ENCODE assay signal across 37 cellular contexts in genomic region chr1:248702714-248703113, GRCh38. TPM values are rescaled to one million over a fixed set of nuclear protein-coding genes. Genes with fewer than 3 reads are reported as not detected.
"Had no signal": no experiment of that assay in that cellular context is flagged by ENCODE, and none has a peak within 500 bp of the region (broad histone marks: within the 10 kb centered on the region; RNA-seq: fewer than 3 reads in every experiment).

TSS of gene OR14I1 (minus strand) at chr1:248702766.

- H3K27ac Mint-ChIP-seq: activated CD4-positive, alpha-beta memory T cell treated with anti-CD3 and anti-CD28 coated beads for 36 hours; activated CD4-positive, alpha-beta T cell treated with anti-CD3 and anti-CD28 coated beads for 36 hours; activated CD4-positive, alpha-beta T cell treated with anti-CD3 and anti-CD28 coated beads, Interleukin-2, amount 10 ng/mL, durations not matched to agents 24 days and 14 days; activated CD8-positive, alpha-beta memory T cell treated with anti-CD3 and anti-CD28 coated beads, Interleukin-2, amount 10 ng/mL, durations not matched to agents 7 days and 5 days; activated CD8-positive, alpha-beta T cell treated with anti-CD3 and anti-CD28 coated beads, Interleukin-2, amount 10 ng/mL, durations not matched to agents 7 days and 5 days; activated naive CD4-positive, alpha-beta T cell treated with anti-CD3 and anti-CD28 coated beads, Interleukin-2, amount 10 ng/mL, durations not matched to agents 7 days and 5 days; activated naive CD4-positive, alpha-beta T cell treated with anti-CD3 and anti-CD28 coated beads, Interleukin-2, amount 50 U/mL, for 72 hours; activated naive CD8-positive, alpha-beta T cell treated with anti-CD3 and anti-CD28 coated beads, Interleukin-2, amount 10 ng/mL, durations not matched to agents 7 days and 5 days; activated T-helper 1 cell treated with anti-CD3 and anti-CD28 coated beads, Interleukin-12 subunit alpha, Interleukin-12 subunit beta, Interleukin-2, Interleukin-4 antibody, amounts not matched to agents 30 ng/mL and 10 ng/mL and 1 ng/mL, durations not matched to agents 14 hours and 24 hours and 36 hours; brain had no signal

- H3K4me3 Mint-ChIP-seq: activated CD4-positive, alpha-beta memory T cell treated with anti-CD3 and anti-CD28 coated beads for 36 hours; activated CD4-positive, alpha-beta T cell treated with anti-CD3 and anti-CD28 coated beads for 36 hours; activated CD4-positive, alpha-beta T cell treated with anti-CD3 and anti-CD28 coated beads, Interleukin-2, amount 10 ng/mL, durations not matched to agents 24 days and 14 days; activated CD8-positive, alpha-beta memory T cell treated with anti-CD3 and anti-CD28 coated beads, Interleukin-2, amount 10 ng/mL, durations not matched to agents 7 days and 5 days; activated CD8-positive, alpha-beta T cell treated with anti-CD3 and anti-CD28 coated beads, Interleukin-2, amount 10 ng/mL, durations not matched to agents 7 days and 5 days; activated naive CD4-positive, alpha-beta T cell treated with anti-CD3 and anti-CD28 coated beads, Interleukin-2, amount 10 ng/mL, durations not matched to agents 7 days and 5 days; activated naive CD8-positive, alpha-beta T cell treated with anti-CD3 and anti-CD28 coated beads, Interleukin-2, amount 10 ng/mL, durations not matched to agents 7 days and 5 days; activated T-helper 1 cell treated with anti-CD3 and anti-CD28 coated beads, Interleukin-12 subunit alpha, Interleukin-12 subunit beta, Interleukin-2, Interleukin-4 antibody, amounts not matched to agents 30 ng/mL and 10 ng/mL and 1 ng/mL, durations not matched to agents 14 hours and 24 hours and 36 hours; brain had no signal

- H3K27me3 Mint-ChIP-seq: activated CD4-positive, alpha-beta T cell treated with anti-CD3 and anti-CD28 coated beads, Interleukin-2, amount 10 ng/mL, durations not matched to agents 24 days and 14 days; activated naive CD4-positive, alpha-beta T cell treated with anti-CD3 and anti-CD28 coated beads, Interleukin-2, amount 10 ng/mL, durations not matched to agents 7 days and 5 days; brain had no signal

- H3K9me3 Mint-ChIP-seq: activated CD4-positive, alpha-beta memory T cell treated with anti-CD3 and anti-CD28 coated beads for 36 hours; activated CD4-positive, alpha-beta T cell treated with anti-CD3 and anti-CD28 coated beads, Interleukin-2, amount 10 ng/mL, durations not matched to agents 24 days and 14 days; activated naive CD4-positive, alpha-beta T cell treated with anti-CD3 and anti-CD28 coated beads, Interleukin-2, amount 10 ng/mL, durations not matched to agents 7 days and 5 days; activated naive CD4-positive, alpha-beta T cell treated with anti-CD3 and anti-CD28 coated beads, Interleukin-2, amount 50 U/mL, for 72 hours; activated naive CD8-positive, alpha-beta T cell treated with anti-CD3 and anti-CD28 coated beads, Interleukin-2, amount 10 ng/mL, durations not matched to agents 7 days and 5 days; activated T-helper 1 cell treated with anti-CD3 and anti-CD28 coated beads, Interleukin-12 subunit alpha, Interleukin-12 subunit beta, Interleukin-2, Interleukin-4 antibody, amounts not matched to agents 30 ng/mL and 10 ng/mL and 1 ng/mL, durations not matched to agents 14 hours and 24 hours and 36 hours had no signal

- DNase-seq: activated CD4-positive, alpha-beta memory T cell treated with anti-CD3 and anti-CD28 coated beads for 36 hours; activated CD4-positive, alpha-beta T cell treated with anti-CD3 and anti-CD28 coated beads for 36 hours; activated CD4-positive, alpha-beta T cell treated with anti-CD3 and anti-CD28 coated beads, Interleukin-2, amount 10 ng/mL, durations not matched to agents 24 days and 14 days; activated CD4-positive, CD25-positive, alpha-beta regulatory T cell; activated CD4-positive, CD25-positive, alpha-beta regulatory T cell treated with anti-CD3 and anti-CD28 coated beads, Interleukin-2, amount 50 U/mL, for 72 hours; activated CD8-positive, alpha-beta memory T cell treated with anti-CD3 and anti-CD28 coated beads, Interleukin-2, amount 10 ng/mL, durations not matched to agents 7 days and 5 days; activated CD8-positive, alpha-beta memory T cell treated with anti-CD3 and anti-CD28 coated beads, Interleukin-2, amount 50 U/mL, for 4 hours; activated CD8-positive, alpha-beta T cell treated with anti-CD3 and anti-CD28 coated beads, Interleukin-2, amount 10 ng/mL, durations not matched to agents 7 days and 5 days; activated gamma-delta T cell; activated naive CD4-positive, alpha-beta T cell; activated naive CD4-positive, alpha-beta T cell treated with anti-CD3 and anti-CD28 coated beads, Interleukin-2, amount 10 ng/mL, durations not matched to agents 7 days and 5 days; activated naive CD8-positive, alpha-beta T cell treated with anti-CD3 and anti-CD28 coated beads, Interleukin-2, amount 10 ng/mL, durations not matched to agents 7 days and 5 days; activated T-cell treated with anti-CD3 and anti-CD28 coated beads, Interleukin-2, amount 50 U/mL, for 1 hour; activated T-cell treated with anti-CD3 and anti-CD28 coated beads, Interleukin-2, amount 50 U/mL, for 48 hours; central memory CD4-positive, alpha-beta T cell; cerebellar nuclear complex; colonic mucosa; effector CD8-positive, alpha-beta T cell; esophagus squamous epithelium; foreskin melanocyte; head of caudate nucleus; T-helper 2 cell had no signal

- H3K4me3 ChIP-seq: ascending aorta, breast epithelium, cardiac muscle cell, colonic mucosa, esophagus squamous epithelium had no signal

- H3K4me1 Mint-ChIP-seq: activated CD4-positive, alpha-beta T cell treated with anti-CD3 and anti-CD28 coated beads for 36 hours; activated CD4-positive, alpha-beta T cell treated with anti-CD3 and anti-CD28 coated beads, Interleukin-2, amount 10 ng/mL, durations not matched to agents 24 days and 14 days; activated CD8-positive, alpha-beta memory T cell treated with anti-CD3 and anti-CD28 coated beads, Interleukin-2, amount 10 ng/mL, durations not matched to agents 7 days and 5 days; activated naive CD4-positive, alpha-beta T cell treated with anti-CD3 and anti-CD28 coated beads, Interleukin-2, amount 10 ng/mL, durations not matched to agents 7 days and 5 days; activated naive CD8-positive, alpha-beta T cell treated with anti-CD3 and anti-CD28 coated beads, Interleukin-2, amount 10 ng/mL, durations not matched to agents 7 days and 5 days; brain had no signal

- ATAC-seq: activated CD4-positive, alpha-beta T cell treated with anti-CD3 and anti-CD28 coated beads for 36 hours; activated CD8-positive, alpha-beta memory T cell treated with anti-CD3 and anti-CD28 coated beads, Interleukin-2, amount 10 ng/mL, durations not matched to agents 7 days and 5 days; activated CD8-positive, alpha-beta T cell treated with anti-CD3 and anti-CD28 coated beads, Interleukin-2, amount 10 ng/mL, durations not matched to agents 7 days and 5 days; activated naive CD4-positive, alpha-beta T cell treated with anti-CD3 and anti-CD28 coated beads, Interleukin-2, amount 50 U/mL, for 72 hours had no signal

- H3K9me3 ChIP-seq: ascending aorta, breast epithelium, colonic mucosa, esophagus squamous epithelium had no signal

- H3K27me3 ChIP-seq: ascending aorta, breast epithelium, cardiac muscle cell, colonic mucosa, esophagus squamous epithelium had no signal

- H3K4me1 ChIP-seq: ascending aorta, breast epithelium, colonic mucosa, esophagus squamous epithelium had no signal

- FAIRE-seq: endometrium, endothelial cell of umbilical vein had no signal

- H3K36me3 ChIP-seq: ascending aorta, breast epithelium, cardiac muscle cell, colonic mucosa, esophagus squamous epithelium had no signal

- H3K27ac ChIP-seq: ascending aorta, breast epithelium, cardiac muscle cell, colonic mucosa, epithelial cell of prostate, esophagus squamous epithelium had no signal

RNA-seq across cellular contexts. Expression of gene OR14I1, which starts in this region (rescaled TPM):
- total RNA-seq: activated CD4-positive, alpha-beta memory T cell treated with anti-CD3 and anti-CD28 coated beads for 36 hours; activated CD4-positive, alpha-beta T cell treated with anti-CD3 and anti-CD28 coated beads for 36 hours; activated CD4-positive, alpha-beta T cell treated with anti-CD3 and anti-CD28 coated beads, Interleukin-2, amount 10 ng/mL, durations not matched to agents 24 days and 14 days; activated CD8-positive, alpha-beta memory T cell treated with anti-CD3 and anti-CD28 coated beads for 36 hours; activated CD8-positive, alpha-beta memory T cell treated with anti-CD3 and anti-CD28 coated beads, Interleukin-2, amount 10 ng/mL, durations not matched to agents 7 days and 5 days; activated CD8-positive, alpha-beta T cell treated with anti-CD3 and anti-CD28 coated beads, Interleukin-2, amount 10 ng/mL, durations not matched to agents 7 days and 5 days; activated naive CD4-positive, alpha-beta T cell treated with anti-CD3 and anti-CD28 coated beads, Interleukin-2, amount 50 U/mL, for 72 hours; activated naive CD8-positive, alpha-beta T cell treated with anti-CD3 and anti-CD28 coated beads, Interleukin-2, amount 10 ng/mL, durations not matched to agents 7 days and 5 days; activated T-helper 1 cell treated with anti-CD3 and anti-CD28 coated beads, Interleukin-12 subunit alpha, Interleukin-12 subunit beta, Interleukin-2, Interleukin-4 antibody, amounts not matched to agents 30 ng/mL and 10 ng/mL and 1 ng/mL, durations not matched to agents 14 hours and 24 hours and 36 hours; ascending aorta; breast epithelium; cardiac muscle cell; colonic mucosa; dermis microvascular lymphatic vessel endothelial cell; endothelial cell of umbilical vein; esophagus squamous epithelium; fibroblast of lung; fibroblast of villous mesenchyme; T-helper 1 cell treated with Interleukin-12 subunit alpha and Interleukin-12 subunit beta and Interleukin-4 antibody, amounts not matched to agents 30 ng/mL and 1 ng/mL, for 36 hours had no signal
- polyA plus RNA-seq: cardiac muscle cell, endothelial cell of umbilical vein, esophagus, fibroblast of lung had no signal
